ENCODE assay signal across 8 cellular contexts in genomic region chr11:122981388-122982264, GRCh38. TPM values are rescaled to one million over a fixed set of nuclear protein-coding genes. Genes with fewer than 3 reads are reported as not detected.
DNase-seq lines count a peak whose midpoint lies in the region; ATAC-seq and TF ChIP-seq lines count a peak whose summit lies in the region.

Gene BSX (minus strand): TSS chr11:122981834. CDS start chr11:122981671, 163 bp downstream.

- ATAC-seq in HG03565 (IDR thresholded peaks at IDR 0.05; ENCODE audit: unreplicated experiment) (no peak), GM18519 (IDR thresholded peaks at IDR 0.05; ENCODE audit: low FRiP score, unreplicated experiment) (no peak)

- H3K36me3 Mint-ChIP-seq in osteocyte (ENCODE audit: unreplicated experiment) = no peaks in the 10 kb centered on the region

- peaks cover 87% of the 10 kb centered on the region for H3K27me3 Mint-ChIP-seq in osteocyte (ENCODE audit: unreplicated experiment)

- peaks cover 36% of the 10 kb centered on the region for H3K4me1 Mint-ChIP-seq in osteocyte (ENCODE audit: unreplicated experiment)

- H3K4me3 Mint-ChIP-seq in osteocyte (ENCODE audit: unreplicated experiment) = peak within 1 kb of the TSS; percentile 14

- no peak for TF ChIP-seq CTCF in fibroblast of mammary gland (conservative IDR thresholded peaks at IDR 0.05; ENCODE audit: control insufficient read depth, insufficient read depth, low read depth, low read length)
- TF ChIP-seq CTCF in osteocyte (IDR thresholded peaks at IDR 0.05) = no peak

- no peak within 1 kb of the TSS for H3K27ac Mint-ChIP-seq in osteocyte (ENCODE audit: unreplicated experiment)

- peak; percentile 34 for DNase-seq in EL
- peak; percentile 33 for DNase-seq in NAMALWA (ENCODE audit: low spot score)
- DNase-seq in activated CD8-positive, alpha-beta memory T cell treated with anti-CD3 and anti-CD28 coated beads for 24 hours = peak; percentile 83
- DNase-seq in fibroblast of mammary gland (ENCODE audit: low read depth) = peak; percentile 27
- peak; percentile 87 for DNase-seq in osteocyte (ENCODE audit: extremely low spot score, unreplicated experiment)
- no peak for DNase-seq in NCI-H187 treated with DMSO at 0.1 percent for 48 hours (lab: John Stamatoyannopoulos, UW)

- H3K9me3 Mint-ChIP-seq in osteocyte (ENCODE audit: unreplicated experiment) = no peaks in the 10 kb centered on the region

- H3K4me3 ChIP-seq in fibroblast of mammary gland (ENCODE audit: control insufficient read depth, low read depth, low read length) = no peak within 1 kb of the TSS

RNA-seq across cellular contexts. Expression of gene BSX, which starts in this region (rescaled TPM):
- total RNA-seq in osteocyte = not detected in 2 replicates

Comparison
In these comparisons a context has a peak if more than half of its experiments do, and no peak if none do; other contexts are left out.
1. Peak in DNase-seq in osteocyte; RNA of the gene not detected or under 1 TPM.